In genomic region chr9:96025995-96026572, GRCh38 we compare ENCODE assay signal across 12 cellular contexts.
DNase-seq lines count a peak whose midpoint lies in the region; ATAC-seq and TF ChIP-seq lines count a peak whose summit lies in the region.
"Had no signal": no experiment of that assay in that cellular context is flagged by ENCODE, and none has a peak within 500 bp of the region (broad histone marks: within the 10 kb centered on the region; RNA-seq: fewer than 3 reads in every experiment).

No MANE protein-coding gene starts in this region.

- H3K4me3 ChIP-seq in AG04450 (ENCODE audit: low read depth, low read length) (no peak overlapping the region), cardiac fibroblast (replicated peaks in 1 of 2; ENCODE audit: low read depth in 2 of 2, low read length in 2 of 2) (no peak overlapping the region), lower lobe of right lung (no peak overlapping the region)
- H3K4me3 ChIP-seq: esophagus muscularis mucosa, upper lobe of left lung had no signal

- DNase-seq in AG04450 (ENCODE audit: low read depth, low spot score) (no peak), cardiac fibroblast (ENCODE audit: low read depth in 2 of 2) (no peak), lower lobe of right lung (no peak), D341Med (ENCODE audit: low spot score) (no peak), HEK293T (ENCODE audit: extremely low spot score) (no peak), NCI-H524 treated with DMSO at 0.1 percent for 48 hours (lab: John Stamatoyannopoulos, UW) (no peak)
- DNase-seq: DMS79, KG1 had no signal

- intact Hi-C loops in lower lobe of right lung (cut with DNase I): no loop called here

- H3K27ac ChIP-seq in AG04450 (ENCODE audit: low read depth, low read length) (no peak overlapping the region), lower lobe of right lung (no peak overlapping the region)
- H3K27ac ChIP-seq: esophagus muscularis mucosa, upper lobe of left lung had no signal

- ATAC-seq in lower lobe of right lung (no peak), HG03159 (IDR thresholded peaks at IDR 0.05; ENCODE audit: unreplicated experiment) (no peak)

- H3K9me3 ChIP-seq in AG04450 (ENCODE audit: control insufficient read depth, insufficient read depth, low read length) (peaks cover 10% of the 10 kb centered on the region), lower lobe of right lung (no peaks in the 10 kb centered on the region)
- H3K9me3 ChIP-seq: esophagus muscularis mucosa, upper lobe of left lung had no signal

- CTCF ChIA-PET in AG04450 (lab: Charles Lee) (no interaction called here), HEK293T (lab: Yijun Ruan, JAX) (no interaction called here)

- H3K27me3 ChIP-seq in AG04450 (ENCODE audit: control insufficient read depth, insufficient read depth, low read length) (peaks cover 77% of the 10 kb centered on the region), lower lobe of right lung (ENCODE audit: low read depth) (peaks cover 32% of the 10 kb centered on the region)

- POLR2A ChIA-PET in AG04450 (lab: Yijun Ruan, JAX): no interaction called here
- POLR2A ChIA-PET in HEK293T (lab: Yijun Ruan, JAX): no interaction called here

- no peaks in the 10 kb centered on the region for H3K36me3 ChIP-seq in lower lobe of right lung
- H3K36me3 ChIP-seq: esophagus muscularis mucosa, upper lobe of left lung had no signal

- TF ChIP-seq CTCF in AG04450 (IDR thresholded peaks at IDR 0.05; ENCODE audit: low read depth, low read length): 0 out of 2 replicates have a peak, but pooled peaks have one; percentile 6
- peak; percentile 35; the same call in 2 of the 3 replicates for TF ChIP-seq CTCF in GM12872 (IDR thresholded peaks at IDR 0.05; ENCODE audit: insufficient read depth, low read depth, low read length)
- peak; percentile 13 for TF ChIP-seq CTCF in cardiac fibroblast (IDR thresholded peaks at IDR 0.05; ENCODE audit: low read depth, low read length)
- peak; percentile 15 for TF ChIP-seq CTCF in lower lobe of right lung (IDR thresholded peaks at IDR 0.05)

- H3K4me1 ChIP-seq in lower lobe of right lung: peaks cover 44% of the 10 kb centered on the region

TF ChIP-seq in HEK293T, 16 proteins besides CTCF, POLR2A, EP300 and RAD21:
- TF ChIP-seq HDGF (IDR thresholded peaks at IDR 0.05; ENCODE audit: borderline replicate concordance): no peak
- no peak for TF ChIP-seq ZNF384 (IDR thresholded peaks at IDR 0.05)
- no peak for TF ChIP-seq L3MBTL2 (conservative IDR thresholded peaks at IDR 0.05)
- TF ChIP-seq NFRKB (IDR thresholded peaks at IDR 0.05): no peak
- no peak for TF ChIP-seq TARDBP (IDR thresholded peaks at IDR 0.05)
- TF ChIP-seq ARNT (IDR thresholded peaks at IDR 0.05): no peak
- no peak for TF ChIP-seq SUZ12 (IDR thresholded peaks at IDR 0.05)
- TF ChIP-seq LEF1 (IDR thresholded peaks at IDR 0.05; ENCODE audit: borderline replicate concordance): no peak
- no peak for TF ChIP-seq BHLHE40 (IDR thresholded peaks at IDR 0.05; ENCODE audit: borderline replicate concordance)
- no peak for TF ChIP-seq FOXM1 (IDR thresholded peaks at IDR 0.05; ENCODE audit: borderline replicate concordance)
- TF ChIP-seq FOXA1 (IDR thresholded peaks at IDR 0.05): no peak
- no peak for TF ChIP-seq SP1 (IDR thresholded peaks at IDR 0.05)
- TF ChIP-seq CTBP1 (IDR thresholded peaks at IDR 0.05; ENCODE audit: borderline replicate concordance): no peak
- TF ChIP-seq FOXK2 (IDR thresholded peaks at IDR 0.05): no peak
- TF ChIP-seq PKNOX1 (IDR thresholded peaks at IDR 0.05): no peak
- no peak for TF ChIP-seq ELF4 (IDR thresholded peaks at IDR 0.05)
TF ChIP-seq in HEK293T: peak in this region for 0.
